ENCODE assay signal across 12 cellular contexts in genomic region chr17:17523001-17523713, GRCh38. TPM values are rescaled to one million over a fixed set of nuclear protein-coding genes. Genes with fewer than 3 reads are reported as not detected.
DNase-seq lines count a peak whose midpoint lies in the region; ATAC-seq, FAIRE-seq and TF ChIP-seq lines count a peak whose summit lies in the region.
"Had no signal": no experiment of that assay in that cellular context is flagged by ENCODE, and none has a peak within 500 bp of the region (broad histone marks: within the 10 kb centered on the region; RNA-seq: fewer than 3 reads in every experiment).

No MANE protein-coding gene starts in this region.

- TF ChIP-seq POLR2A in HCT116 (IDR thresholded peaks at IDR 0.05; ENCODE audit: borderline replicate concordance, extremely low read depth, insufficient read depth, insufficient read length) = no peak
- TF ChIP-seq POLR2A in K562 (conservative IDR thresholded peaks at IDR 0.05) = no peak

- RAD21 ChIA-PET in HCT116 (lab: Charles Lee; ENCODE audit: low non-redundant PET in 1 of 2, low total read pairs in 2 of 2, uncharacterized antibody in 2 of 2, unreplicated experiment in 2 of 2) = no interaction called here

- no peak overlapping the region for H3K4me3 ChIP-seq in HCT116 (replicated peaks in 1 of 2; ENCODE audit: low read depth in 1 of 2, low read length in 2 of 2)
- H3K4me3 ChIP-seq in K562 = no peak overlapping the region

- H3K79me2 ChIP-seq in HCT116 (ENCODE audit: insufficient read depth, low read length) (no peaks in the 10 kb centered on the region), K562 (ENCODE audit: control insufficient read depth, insufficient read depth, low read length) (no peaks in the 10 kb centered on the region)

- H3K36me3 ChIP-seq in HCT116 (ENCODE audit: control insufficient read depth in 1 of 2, insufficient read depth in 2 of 2, low read length in 2 of 2) (no peaks in the 10 kb centered on the region), K562 (ENCODE audit: control insufficient read depth, insufficient read depth, low read length) (no peaks in the 10 kb centered on the region)

- peaks cover 13% of the 10 kb centered on the region for H3K4me1 Mint-ChIP-seq in neural crest cell
- H3K4me1 Mint-ChIP-seq: activated CD4-positive, alpha-beta T cell treated with anti-CD3 and anti-CD28 coated beads for 36 hours had no signal

- H4K20me1 ChIP-seq in HCT116 (ENCODE audit: insufficient read depth) (no peaks in the 10 kb centered on the region), K562 (replicated peaks; ENCODE audit: control insufficient read depth, insufficient read depth, low read length) (no peaks in the 10 kb centered on the region)

- no peaks in the 10 kb centered on the region for H3K36me3 Mint-ChIP-seq in neural crest cell (ENCODE audit: low read depth)

- no peak overlapping the region for H3K27ac ChIP-seq in HCT116 (ENCODE audit: low read depth, low read length)
- H3K27ac ChIP-seq in K562 (ENCODE audit: extremely low read depth, low read depth, low read length) = no peak overlapping the region

- POLR2A ChIA-PET in HCT116 (lab: Charles Lee) = no interaction called here
- POLR2A ChIA-PET in K562 (lab: Yijun Ruan, JAX) = interaction anchor here (0.5 to 1.0 kb wide), 3 partner anchors 14 to 33 kb away, joined by 3 to 5 read pairs (median 3); no protein-coding TSS in a partner anchor

- H3K27me3 Mint-ChIP-seq in neural crest cell (ENCODE audit: low read depth) = no peaks in the 10 kb centered on the region
- H3K27me3 Mint-ChIP-seq: activated CD4-positive, alpha-beta T cell treated with anti-CD3 and anti-CD28 coated beads for 36 hours had no signal

- H3K4me2 ChIP-seq in HCT116 (ENCODE audit: low read length) = no peak overlapping the region
- H3K4me2 ChIP-seq in K562 (ENCODE audit: insufficient read depth, low read length) = no peak overlapping the region

- H3K4me3 Mint-ChIP-seq in neural crest cell = no peak overlapping the region
- H3K4me3 Mint-ChIP-seq: activated CD4-positive, alpha-beta T cell treated with anti-CD3 and anti-CD28 coated beads for 36 hours had no signal

- no peaks in the 10 kb centered on the region for H3K9me3 ChIP-seq in HCT116 (ENCODE audit: control insufficient read depth in 1 of 2, insufficient read depth in 1 of 2, low read depth in 1 of 2, low read length in 2 of 2)
- no peaks in the 10 kb centered on the region for H3K9me3 ChIP-seq in K562 (replicated peaks; ENCODE audit: control insufficient read depth, insufficient read depth, low read depth, low read length)

- TF ChIP-seq CTCF in HCT116 (IDR thresholded peaks at IDR 0.05 in 2 of 3, conservative IDR thresholded peaks at IDR 0.05 in 1 of 3; ENCODE audit: borderline replicate concordance in 1 of 3, insufficient read depth in 1 of 3, low read depth in 2 of 3, low read length in 2 of 3) (no peak), K562 (IDR thresholded peaks at IDR 0.05 in 2 of 3, conservative IDR thresholded peaks at IDR 0.05 in 1 of 3; ENCODE audit: insufficient read depth in 2 of 3, low read depth in 1 of 3, low read length in 3 of 3) (no peak), neural crest cell (conservative IDR thresholded peaks at IDR 0.05) (no peak)

- H3K27ac Mint-ChIP-seq in neural crest cell (ENCODE audit: unreplicated experiment) = peak overlapping the region; percentile 62
- H3K27ac Mint-ChIP-seq: activated CD4-positive, alpha-beta T cell treated with anti-CD3 and anti-CD28 coated beads for 36 hours; activated T-helper 2 cell treated with anti-CD3 and anti-CD28 coated beads, Interferon-gamma antibody, Interleukin-2, Interleukin-4, amounts not matched to agents 10 μg/mL and 5 μg/mL and 100 μg/mL, durations not matched to agents 14 hours and 24 hours and 36 hours had no signal

- BruUV-seq in HCT116 (replicated peaks; lab: Mats Ljungman, UMichigan) = no TSS peak
- no TSS peak for BruUV-seq in K562 (replicated peaks; lab: Mats Ljungman, UMichigan)

- intact Hi-C loops in HCT116 (cut with micrococcal nuclease) (no loop called here), K562 (cut with micrococcal nuclease) (no loop called here)

- no peak overlapping the region for H3K9ac ChIP-seq in HCT116 (ENCODE audit: low read length)
- peak overlapping the region in 1 of 2 experiments; percentile 45; a peak in 2 of 4 replicates for H3K9ac ChIP-seq in K562 (ENCODE audit: insufficient read depth in 1 of 2, low read depth in 2 of 2, low read length in 2 of 2)

- no peak for FAIRE-seq in K562 (lab: Jason Lieb, UNC)
- FAIRE-seq: keratinocyte had no signal

- H3K4me1 ChIP-seq in HCT116 (ENCODE audit: control insufficient read depth in 1 of 2, insufficient read depth in 2 of 2, low read length in 2 of 2) = no peaks in the 10 kb centered on the region
- H3K4me1 ChIP-seq in K562 (replicated peaks in 1 of 2; ENCODE audit: control insufficient read depth in 2 of 2, insufficient read depth in 2 of 2, low read length in 2 of 2) = peaks cover 0 to 7% of the 10 kb centered on the region in 2 experiments; a peak in 2 of 5 replicates

- ATAC-seq in HCT116 = peak; percentile 22; the same call in 1 of the 2 replicates
- no peak for ATAC-seq in K562
- ATAC-seq: activated CD4-positive, alpha-beta T cell treated with anti-CD3 and anti-CD28 coated beads for 36 hours had no signal

- DNase-seq in HCT116 (ENCODE audit: low read depth, low spot score) = no peak
- DNase-seq in NCI-H2171 (lab: John Stamatoyannopoulos, UW) = peak; percentile 80
- no peak for DNase-seq in K562 (ENCODE audit: extremely low read depth in 1 of 4, low spot score in 3 of 4)
- no peak for DNase-seq in neural crest cell (ENCODE audit: low read depth, low spot score)
- DNase-seq in inferior parietal cortex (ENCODE audit: extremely low spot score) = no peak
- DNase-seq in HT-29 (ENCODE audit: low spot score) = no peak
- DNase-seq in mesenteric fat pad (ENCODE audit: low spot score) = no peak
- DNase-seq: activated CD4-positive, alpha-beta T cell treated with anti-CD3 and anti-CD28 coated beads for 36 hours; cerebellar nuclear complex; NCI-H226 had no signal

- H3K27me3 ChIP-seq in HCT116 (ENCODE audit: insufficient read depth, low read length) (no peaks in the 10 kb centered on the region), K562 (ENCODE audit: control insufficient read depth in 2 of 2, insufficient read depth in 2 of 2, low read length in 2 of 2) (no peaks in the 10 kb centered on the region)

- CTCF ChIA-PET in HCT116 (lab: Charles Lee) = interaction anchor here (1.0 kb wide), 1 partner anchor 27 kb away, joined by 3 read pairs; the partner anchor contains the start of gene RASD1
- CTCF ChIA-PET in K562 (lab: Yijun Ruan, JAX; ENCODE audit: low intra/inter-chr PET ratio) = no interaction called here

- H3K9me2 ChIP-seq in HCT116 (ENCODE audit: insufficient read depth) = no peaks in the 10 kb centered on the region

- H2AFZ ChIP-seq in HCT116 (ENCODE audit: low read depth, low read length, poor library complexity, severe bottlenecking) (no peak overlapping the region), K562 (ENCODE audit: low read depth, low read length) (no peak overlapping the region)

- TF ChIP-seq EP300 in K562 (IDR thresholded peaks at IDR 0.05; ENCODE audit: low read length) = no peak

- in situ Hi-C loops in K562 (cut with MboI) = no loop called here

- no peak for TF ChIP-seq RAD21 in HCT116 (IDR thresholded peaks at IDR 0.05; ENCODE audit: low read depth)
- TF ChIP-seq RAD21 in K562 (CRISPR knock-in tag; conservative IDR thresholded peaks at IDR 0.05 in 1 of 2, IDR thresholded peaks at IDR 0.05 in 1 of 2) = no peak

- WGBS in K562 (ENCODE audit: insufficient coverage, low coverage, missing lambda C conversion rate) = 52% methylated on average over 6 of the region's 14 CpGs

- H3K9me3 Mint-ChIP-seq in neural crest cell = no peaks in the 10 kb centered on the region
- H3K9me3 Mint-ChIP-seq: activated T-helper 2 cell treated with anti-CD3 and anti-CD28 coated beads, Interferon-gamma antibody, Interleukin-2, Interleukin-4, amounts not matched to agents 10 μg/mL and 5 μg/mL and 100 μg/mL, durations not matched to agents 14 hours and 24 hours and 36 hours had no signal

- no peaks in the 10 kb centered on the region for H3K9me1 ChIP-seq in K562 (ENCODE audit: control insufficient read depth, insufficient read depth, low read length)

RNA-seq across cellular contexts. Expression of gene RASD1, which starts 27.0 kb away (rescaled TPM):
- total RNA-seq in HCT116 (2021; ENCODE audit: unreplicated experiment) = 0.30 TPM
- 0.22 and 0.32 TPM in 2 replicates for polyA plus RNA-seq in HCT116 (2012)
- total RNA-seq in K562 (2011; cell fraction: chromatin; rRNA removed; ENCODE audit: low replicate concordance) = not detected in 2 replicates
- 0.17 and 0.26 TPM in 2 replicates for total RNA-seq in K562 (2011; cell fraction: nucleolus; rRNA removed)
- total RNA-seq in K562 (2011; cell fraction: nucleoplasm; rRNA removed) = 0.29 TPM in 1 of 2 replicates, not detected in the other
- 0.08 TPM in 1 of 2 replicates, not detected in the other for total RNA-seq in K562 (2014; rRNA removed)
- not detected in 2 replicates for total RNA-seq in K562 (2014; rRNA removed; fragmentation: Illumina TruSeq; extraction: Trizol)
- total RNA-seq in K562 (2015; rRNA removed; fragmentation: Illumina TruSeq; extraction: Trizol) = not detected in 2 replicates
- total RNA-seq in K562 (2021) = 0.11 and 0.16 TPM in 2 replicates
- not detected in 2 replicates for polyA plus RNA-seq in K562 (2011; rRNA removed)
- polyA plus RNA-seq in K562 (2011; cell fraction: cytosol; rRNA removed) = 0.04 and 0.10 TPM in 2 replicates
- 0.11 and 0.21 TPM in 2 replicates for polyA plus RNA-seq in K562 (2011; cell fraction: nucleus; rRNA removed)
- not detected in 2 replicates for polyA plus RNA-seq in K562 (2012)
- polyA plus RNA-seq in K562 (2014; fragmentation: Illumina TruSeq; extraction: Trizol) = not detected in 2 replicates
- not detected for polyA plus RNA-seq in K562 (2014; fragmentation: Nextera tagmentation; extraction: Ambion mirVana)
- polyA plus RNA-seq in K562 (2014; rRNA removed) = not detected in 2 replicates
- polyA minus RNA-seq in K562 (2011; rRNA and poly(A)+ RNA removed) = not detected in 2 replicates
- not detected in 2 replicates for polyA minus RNA-seq in K562 (2011; cell fraction: cytosol; rRNA and poly(A)+ RNA removed)
- polyA minus RNA-seq in K562 (2011; cell fraction: nucleus; rRNA and poly(A)+ RNA removed) = 0.27 and 0.56 TPM in 2 replicates
- 8.0 and 8.3 TPM in 2 replicates for total RNA-seq in neural crest cell
- total RNA-seq in HT-29 (2014; rRNA removed; shearing (Covaris generic)) = 5.9 and 6.0 TPM in 2 replicates
- total RNA-seq in mesenteric fat pad = 254 TPM

RNA-seq across cellular contexts. Expression of gene MED9, which starts 46.4 kb away (rescaled TPM):
- 13.9 TPM for total RNA-seq in HCT116 (2021; ENCODE audit: unreplicated experiment)
- 7.9 and 9.0 TPM in 2 replicates for polyA plus RNA-seq in HCT116 (2012)
- total RNA-seq in K562 (2011; cell fraction: chromatin; rRNA removed; ENCODE audit: low replicate concordance) = 33.8 and 39.7 TPM in 2 replicates
- total RNA-seq in K562 (2011; cell fraction: nucleolus; rRNA removed) = 29.3 and 37.5 TPM in 2 replicates
- total RNA-seq in K562 (2011; cell fraction: nucleoplasm; rRNA removed) = 33.7 and 41.4 TPM in 2 replicates
- total RNA-seq in K562 (2014; rRNA removed) = 13.4 and 19.0 TPM in 2 replicates
- 11.8 and 12.3 TPM in 2 replicates for total RNA-seq in K562 (2014; rRNA removed; fragmentation: Illumina TruSeq; extraction: Trizol)
- total RNA-seq in K562 (2015; rRNA removed; fragmentation: Illumina TruSeq; extraction: Trizol) = 11.7 and 12.7 TPM in 2 replicates
- 15.3 and 15.5 TPM in 2 replicates for total RNA-seq in K562 (2021)
- 12.7 and 13.3 TPM in 2 replicates for polyA plus RNA-seq in K562 (2011; rRNA removed)
- 15.8 and 18.2 TPM in 2 replicates for polyA plus RNA-seq in K562 (2011; cell fraction: cytosol; rRNA removed)
- 15.7 and 16.3 TPM in 2 replicates for polyA plus RNA-seq in K562 (2011; cell fraction: nucleus; rRNA removed)
- polyA plus RNA-seq in K562 (2012) = 9.7 and 10.4 TPM in 2 replicates
- polyA plus RNA-seq in K562 (2014; fragmentation: Illumina TruSeq; extraction: Trizol) = 11.9 and 14.2 TPM in 2 replicates
- polyA plus RNA-seq in K562 (2014; fragmentation: Nextera tagmentation; extraction: Ambion mirVana) = 1 to 10 TPM; 2.2 to 2.4 TPM
- 15.8 and 16.1 TPM in 2 replicates for polyA plus RNA-seq in K562 (2014; rRNA removed)
- polyA minus RNA-seq in K562 (2011; rRNA and poly(A)+ RNA removed) = 12.5 and 13.2 TPM in 2 replicates
- 8.5 and 9.4 TPM in 2 replicates for polyA minus RNA-seq in K562 (2011; cell fraction: cytosol; rRNA and poly(A)+ RNA removed)
- polyA minus RNA-seq in K562 (2011; cell fraction: nucleus; rRNA and poly(A)+ RNA removed) = 18.0 and 18.4 TPM in 2 replicates
- total RNA-seq in neural crest cell = 20.5 and 22.2 TPM in 2 replicates
- 8.9 and 10.5 TPM in 2 replicates for total RNA-seq in HT-29 (2014; rRNA removed; shearing (Covaris generic))
- 11.4 TPM for total RNA-seq in mesenteric fat pad

Comparison
In these comparisons a context has a peak if more than half of its experiments do, and no peak if none do; other contexts are left out.
1. RNA of gene RASD1, which starts 27.0 kb away (total RNA-seq): 254 TPM in mesenteric fat pad (single experiment); 8.0 to 8.3 TPM in neural crest cell, 5.9 to 6.0 TPM in HT-29, 0.30 TPM in HCT116 (single experiment) and 0.08 to 0.29 TPM in K562; every median in the first group is over 10 times any median in the second.